In the genomic region with DNA sequence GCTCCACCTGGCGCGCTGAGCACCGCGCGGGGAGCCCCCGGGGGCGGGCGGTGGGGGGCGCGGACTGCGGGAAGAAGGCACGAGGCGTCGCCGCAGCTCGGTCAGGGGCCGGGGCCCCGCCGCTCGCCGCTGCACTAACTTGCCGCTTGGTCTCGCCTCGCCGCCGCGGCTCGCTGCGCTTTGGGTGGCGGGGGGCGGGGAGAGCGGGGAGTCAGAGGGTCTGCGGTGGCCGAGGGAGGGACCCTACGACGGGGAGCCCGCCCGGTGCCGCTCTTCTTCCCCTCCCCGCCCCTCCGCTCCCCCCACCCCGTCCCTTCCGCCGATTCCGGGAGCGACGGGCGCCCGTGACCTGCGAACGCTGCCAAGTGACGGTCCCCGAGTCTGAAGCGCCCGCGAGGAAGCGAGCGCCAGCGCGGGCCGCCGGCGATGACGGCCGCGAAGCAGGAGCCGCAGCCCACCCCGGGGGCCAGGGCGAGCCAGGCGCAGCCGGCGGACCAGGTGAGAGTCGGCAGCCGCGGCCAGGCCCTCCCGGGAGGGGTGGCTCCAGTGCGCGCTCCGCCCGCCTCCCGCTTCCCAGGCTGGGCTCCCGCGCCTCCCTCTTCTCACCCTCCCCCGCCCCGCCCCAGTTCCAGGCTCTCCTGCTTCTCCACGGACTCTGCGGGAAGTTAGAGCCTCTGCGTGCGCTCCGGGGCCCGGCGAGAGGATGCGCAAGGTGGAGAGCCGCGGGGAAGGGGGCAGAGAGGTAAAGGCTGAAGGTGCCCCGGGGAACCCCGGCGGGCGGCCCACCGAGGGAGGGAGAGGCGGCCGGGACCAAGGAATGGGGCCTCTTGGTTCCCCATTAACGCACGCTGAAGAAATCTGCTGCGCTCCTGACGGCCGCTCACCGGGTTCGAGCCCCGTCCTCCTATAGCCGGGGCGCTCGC, we compare ENCODE assay signal across 11 cellular contexts.
A peak's percentile ranks its signal among the peaks of the same experiment; 100 is the strongest.
DNase-seq lines count a peak whose midpoint lies in the region; ATAC-seq and TF ChIP-seq lines count a peak whose summit lies in the region.
"Had no signal": no experiment of that assay in that cellular context is flagged by ENCODE, and none has a peak within 500 bp of the region (broad histone marks: within the 10 kb centered on the region; RNA-seq: fewer than 3 reads in every experiment).

No MANE protein-coding gene starts in this region.

- H3K4me1 Mint-ChIP-seq in glutamatergic neuron (ENCODE audit: low read depth, unreplicated experiment) = peaks cover 9% of the 10 kb centered on the region
- H3K4me1 Mint-ChIP-seq in T-helper 2 cell treated with Interferon-gamma antibody and Interleukin-4, amounts not matched to agents 5 μg/mL and 100 μg/mL, for 36 hours (ENCODE audit: low read depth) = no peaks in the 10 kb centered on the region

- H3K4me3 Mint-ChIP-seq in glutamatergic neuron (ENCODE audit: unreplicated experiment) = peak overlapping the region; percentile 87
- no peak overlapping the region for H3K4me3 Mint-ChIP-seq in T-helper 2 cell treated with Interferon-gamma antibody and Interleukin-4, amounts not matched to agents 5 μg/mL and 100 μg/mL, for 36 hours
- H3K4me3 Mint-ChIP-seq: activated CD8-positive, alpha-beta memory T cell treated with anti-CD3 and anti-CD28 coated beads, Interleukin-2, amount 10 ng/mL, durations not matched to agents 7 days and 5 days had no signal

- ATAC-seq in HG03521 (IDR thresholded peaks at IDR 0.05; ENCODE audit: unreplicated experiment) (no peak), GM21367 (IDR thresholded peaks at IDR 0.05; ENCODE audit: unreplicated experiment) (no peak)
- ATAC-seq: activated CD8-positive, alpha-beta memory T cell treated with anti-CD3 and anti-CD28 coated beads, Interleukin-2, amount 10 ng/mL, durations not matched to agents 7 days and 5 days had no signal

- H3K27me3 Mint-ChIP-seq in glutamatergic neuron (ENCODE audit: unreplicated experiment) = peaks cover 13% of the 10 kb centered on the region
- H3K27me3 Mint-ChIP-seq in T-helper 2 cell treated with Interferon-gamma antibody and Interleukin-4, amounts not matched to agents 5 μg/mL and 100 μg/mL, for 36 hours (ENCODE audit: low read depth) = peaks cover 22% of the 10 kb centered on the region

- H3K9me3 Mint-ChIP-seq in glutamatergic neuron (ENCODE audit: unreplicated experiment) = peaks cover 3% of the 10 kb centered on the region
- no peaks in the 10 kb centered on the region for H3K9me3 Mint-ChIP-seq in T-helper 2 cell treated with Interferon-gamma antibody and Interleukin-4, amounts not matched to agents 5 μg/mL and 100 μg/mL, for 36 hours

- no peaks in the 10 kb centered on the region for H3K36me3 Mint-ChIP-seq in glutamatergic neuron (ENCODE audit: unreplicated experiment)
- no peaks in the 10 kb centered on the region for H3K36me3 Mint-ChIP-seq in T-helper 2 cell treated with Interferon-gamma antibody and Interleukin-4, amounts not matched to agents 5 μg/mL and 100 μg/mL, for 36 hours (ENCODE audit: low read depth)

- TF ChIP-seq CTCF in glutamatergic neuron (IDR thresholded peaks at IDR 0.05; ENCODE audit: partially characterized antibody, unreplicated experiment) = no peak

- no peak overlapping the region for H3K27ac Mint-ChIP-seq in glutamatergic neuron (ENCODE audit: unreplicated experiment)
- H3K27ac Mint-ChIP-seq in T-helper 2 cell treated with Interferon-gamma antibody and Interleukin-4, amounts not matched to agents 5 μg/mL and 100 μg/mL, for 36 hours = no peak overlapping the region

- peak; percentile 19 for DNase-seq in DMS153 treated with DMSO at 0.1 percent for 48 hours (lab: John Stamatoyannopoulos, UW; ENCODE audit: unreplicated experiment)
- peak; percentile 36 for DNase-seq in NCI-H2107 (lab: John Stamatoyannopoulos, UW)
- DNase-seq in glutamatergic neuron = peak; percentile 69
- DNase-seq in occipital lobe (lab: John Stamatoyannopoulos, UW) = peak; percentile 56
- no peak for DNase-seq in T-helper 2 cell treated with Interferon-gamma antibody and Interleukin-4, amounts not matched to agents 5 μg/mL and 100 μg/mL, for 36 hours (ENCODE audit: low spot score)
- DNase-seq in SIG-M5 treated with dmso at 0.1 percent for 504 hours (lab: John Stamatoyannopoulos, UW; ENCODE audit: unreplicated experiment) = no peak
- DNase-seq: activated CD8-positive, alpha-beta memory T cell treated with anti-CD3 and anti-CD28 coated beads, Interleukin-2, amount 10 ng/mL, durations not matched to agents 7 days and 5 days; effector CD4-positive, alpha-beta T cell; EL had no signal

Comparison
In these comparisons a context has a peak if more than half of its experiments do, and no peak if none do; other contexts are left out.
1. DNase-seq: peak in DMS153 treated with DMSO at 0.1 percent for 48 hours (single experiment), NCI-H2107 (single experiment), glutamatergic neuron (single experiment) and occipital lobe (single experiment); none in T-helper 2 cell treated with Interferon-gamma antibody and Interleukin-4, amounts not matched to agents 5 μg/mL and 100 μg/mL, for 36 hours (single experiment) and SIG-M5 treated with dmso at 0.1 percent for 504 hours (single experiment).